In the genomic region with DNA sequence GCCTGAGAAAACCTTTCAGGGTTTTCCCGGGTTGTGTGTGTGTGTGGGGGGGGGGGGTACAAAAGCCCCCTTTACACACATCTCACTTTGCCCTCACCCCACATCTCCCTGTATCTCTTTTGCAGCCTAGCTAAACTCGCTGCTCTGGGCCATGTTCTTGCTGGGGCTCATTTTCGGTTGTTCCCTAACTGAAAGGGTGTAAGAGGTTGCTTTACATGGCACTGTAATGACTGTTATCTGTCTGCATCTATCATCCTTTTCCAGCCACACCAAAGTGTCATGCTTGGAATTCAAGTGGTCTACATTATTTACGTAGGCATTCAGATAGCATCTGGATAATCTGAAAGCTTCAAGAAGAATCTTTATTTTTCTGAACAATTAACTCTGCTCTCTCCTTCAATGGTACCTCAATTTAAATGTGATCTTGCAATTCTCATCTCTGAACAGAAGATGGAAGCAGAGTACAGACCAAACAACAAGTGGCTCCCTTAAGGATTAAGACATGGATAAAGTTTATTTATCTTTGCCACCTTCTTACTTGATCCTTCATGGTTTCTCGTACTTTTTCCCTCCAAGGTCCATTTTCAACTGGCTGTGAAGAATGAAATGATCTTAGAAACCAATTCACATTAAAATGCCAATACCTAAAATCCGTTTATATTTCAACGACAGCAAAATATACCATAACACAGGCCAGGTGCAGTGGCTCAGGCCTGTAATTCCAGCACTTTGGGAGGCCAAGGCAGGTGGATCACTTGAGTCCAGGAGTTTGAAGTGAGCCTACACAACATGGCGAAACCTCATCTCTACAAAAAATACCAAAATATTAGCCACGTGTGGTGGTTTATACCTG, we compare ENCODE assay signal across 8 cellular contexts. TPM values are rescaled to one million over a fixed set of nuclear protein-coding genes. Genes with fewer than 3 reads are reported as not detected.
A peak's percentile ranks its signal among the peaks of the same experiment; 100 is the strongest.
DNase-seq lines count a peak whose midpoint lies in the region; ATAC-seq and TF ChIP-seq lines count a peak whose summit lies in the region.

No MANE protein-coding gene starts in this region.

- H3K4me1 Mint-ChIP-seq in activated T-helper 1 cell treated with anti-CD3 and anti-CD28 coated beads, Interleukin-12 subunit alpha, Interleukin-12 subunit beta, Interleukin-2, Interleukin-4 antibody, amounts not matched to agents 30 ng/mL and 10 ng/mL and 1 ng/mL, durations not matched to agents 14 hours and 24 hours and 36 hours (ENCODE audit: low read depth), result no peaks in the 10 kb centered on the region

- peak; percentile 69 to 80 (median 72) for ATAC-seq in right lobe of liver
- no peak for ATAC-seq in GM19328 (IDR thresholded peaks at IDR 0.05; ENCODE audit: unreplicated experiment)

- H3K36me3 ChIP-seq in colonic mucosa (no peaks in the 10 kb centered on the region), right lobe of liver (no peaks in the 10 kb centered on the region)

- H3K9me3 ChIP-seq in colonic mucosa (no peaks in the 10 kb centered on the region), right lobe of liver (no peaks in the 10 kb centered on the region)

- no peak overlapping the region for H3K9ac ChIP-seq in colonic mucosa (ENCODE audit: low read depth in 2 of 2, low read length in 2 of 2)

- WGBS in right lobe of liver (ENCODE audit: insufficient coverage, low coverage, low lambda C conversion rate, missing lambda C conversion rate), result 42% methylated on average over 9 of the region's 9 CpGs

- peaks cover 14% of the 10 kb centered on the region for H3K27me3 Mint-ChIP-seq in activated T-helper 1 cell treated with anti-CD3 and anti-CD28 coated beads, Interleukin-12 subunit alpha, Interleukin-12 subunit beta, Interleukin-2, Interleukin-4 antibody, amounts not matched to agents 30 ng/mL and 10 ng/mL and 1 ng/mL, durations not matched to agents 14 hours and 24 hours and 36 hours (ENCODE audit: insufficient read depth)

- H3K4me1 ChIP-seq in colonic mucosa (no peaks in the 10 kb centered on the region), right lobe of liver (no peaks in the 10 kb centered on the region)

- no peak overlapping the region for H3K4me3 ChIP-seq in colonic mucosa
- H3K4me3 ChIP-seq in right lobe of liver, result no peak overlapping the region

- DNase-seq in GDM1 (lab: John Stamatoyannopoulos, UW) (peak; percentile 15), HCEC 1CT (peak; percentile 54), NCI-H748 (lab: John Stamatoyannopoulos, UW; ENCODE audit: unreplicated experiment) (peak; percentile 7), colonic mucosa (no peak), right lobe of liver (no peak), OCI-M2 (lab: John Stamatoyannopoulos, UW; ENCODE audit: unreplicated experiment) (no peak)
- DNase-seq in activated T-helper 1 cell treated with anti-CD3 and anti-CD28 coated beads, Interleukin-12 subunit alpha, Interleukin-12 subunit beta, Interleukin-2, Interleukin-4 antibody, amounts not matched to agents 30 ng/mL and 10 ng/mL and 1 ng/mL, durations not matched to agents 14 hours and 24 hours and 36 hours (ENCODE audit: low spot score), result no peak

- H3K27ac ChIP-seq in colonic mucosa (no peak overlapping the region), right lobe of liver (no peak overlapping the region)

- H3K4me3 Mint-ChIP-seq in activated T-helper 1 cell treated with anti-CD3 and anti-CD28 coated beads, Interleukin-12 subunit alpha, Interleukin-12 subunit beta, Interleukin-2, Interleukin-4 antibody, amounts not matched to agents 30 ng/mL and 10 ng/mL and 1 ng/mL, durations not matched to agents 14 hours and 24 hours and 36 hours, result no peak overlapping the region

- no peak for TF ChIP-seq POLR2A in right lobe of liver (IDR thresholded peaks at IDR 0.05)

- intact Hi-C loops in colonic mucosa (cut with DNase I) (loop anchor here (2.0 to 5.0 kb wide), 3 partner anchors 139 to 483 kb away; no protein-coding TSS in a partner anchor), right lobe of liver (cut with DNase I) (loop anchor here (10.0 kb wide), 2 partner anchors 115 to 135 kb away; no protein-coding TSS in a partner anchor)
- intact Hi-C loops in activated T-helper 1 cell treated with anti-CD3 and anti-CD28 coated beads, Interleukin-12 subunit alpha, Interleukin-12 subunit beta, Interleukin-2, Interleukin-4 antibody, amounts not matched to agents 30 ng/mL and 10 ng/mL and 1 ng/mL, durations not matched to agents 14 hours and 24 hours and 36 hours (cut with micrococcal nuclease), result loop anchor here (1.0 to 5.0 kb wide), 5 partner anchors 114 to 1048 kb away; no protein-coding TSS in a partner anchor

- H3K36me3 Mint-ChIP-seq in activated T-helper 1 cell treated with anti-CD3 and anti-CD28 coated beads, Interleukin-12 subunit alpha, Interleukin-12 subunit beta, Interleukin-2, Interleukin-4 antibody, amounts not matched to agents 30 ng/mL and 10 ng/mL and 1 ng/mL, durations not matched to agents 14 hours and 24 hours and 36 hours (ENCODE audit: low read depth), result no peaks in the 10 kb centered on the region

- TF ChIP-seq CTCF in colonic mucosa (IDR thresholded peaks at IDR 0.05), result peak; percentile 47
- TF ChIP-seq CTCF in right lobe of liver (IDR thresholded peaks at IDR 0.05), result peak; percentile 58 to 78 (median 71)

- no peak overlapping the region for H3K27ac Mint-ChIP-seq in activated T-helper 1 cell treated with anti-CD3 and anti-CD28 coated beads, Interleukin-12 subunit alpha, Interleukin-12 subunit beta, Interleukin-2, Interleukin-4 antibody, amounts not matched to agents 30 ng/mL and 10 ng/mL and 1 ng/mL, durations not matched to agents 14 hours and 24 hours and 36 hours

- no peaks in the 10 kb centered on the region for H3K9me3 Mint-ChIP-seq in activated T-helper 1 cell treated with anti-CD3 and anti-CD28 coated beads, Interleukin-12 subunit alpha, Interleukin-12 subunit beta, Interleukin-2, Interleukin-4 antibody, amounts not matched to agents 30 ng/mL and 10 ng/mL and 1 ng/mL, durations not matched to agents 14 hours and 24 hours and 36 hours

- H3K27me3 ChIP-seq in colonic mucosa, result no peaks in the 10 kb centered on the region
- H3K27me3 ChIP-seq in right lobe of liver, result no peaks in the 10 kb centered on the region

RNA-seq across cellular contexts. Expression of a gene that starts 34.9 kb away (rescaled TPM):
- under 1 TPM in 1 of 2 donors, not detected in 1; 0.11 TPM for total RNA-seq in colonic mucosa
- under 1 TPM in 2 of 6 experiments, not detected in 4; 0.06 to 0.34 TPM for total RNA-seq in right lobe of liver
- not detected in 2 replicates for total RNA-seq in activated T-helper 1 cell treated with anti-CD3 and anti-CD28 coated beads, Interleukin-12 subunit alpha, Interleukin-12 subunit beta, Interleukin-2, Interleukin-4 antibody, amounts not matched to agents 30 ng/mL and 10 ng/mL and 1 ng/mL, durations not matched to agents 14 hours and 24 hours and 36 hours

Comparison
In these comparisons a context has a peak if more than half of its experiments do, and no peak if none do; other contexts are left out.
1. DNase-seq: peak in GDM1 (single experiment), HCEC 1CT (single experiment) and NCI-H748 (single experiment); none in colonic mucosa (single experiment), right lobe of liver (0 of 3), OCI-M2 (single experiment) and activated T-helper 1 cell treated with anti-CD3 and anti-CD28 coated beads, Interleukin-12 subunit alpha, Interleukin-12 subunit beta, Interleukin-2, Interleukin-4 antibody, amounts not matched to agents 30 ng/mL and 10 ng/mL and 1 ng/mL, durations not matched to agents 14 hours and 24 hours and 36 hours (single experiment).